Comparison of ENCODE assay signal across 8 cellular contexts in genomic region chr6:56570434-56571359, GRCh38.
DNase-seq lines count a peak whose midpoint lies in the region; ATAC-seq and TF ChIP-seq lines count a peak whose summit lies in the region.

No MANE protein-coding gene starts in this region.

- intact Hi-C loops in CD4-positive, alpha-beta T cell (cut with DNase I, micrococcal nuclease): loop anchor here (1.0 to 2.0 kb wide), 2 partner anchors 211 to 212 kb away; no protein-coding TSS in a partner anchor
- intact Hi-C loops in MCF 10A (cut with micrococcal nuclease) (loop anchor here (1.0 to 2.0 kb wide), 3 partner anchors 200 to 256 kb away; no protein-coding TSS in a partner anchor), left lung (cut with DNase I) (no loop called here), vagina (cut with DNase I) (no loop called here)

- POLR2A ChIA-PET in CD4-positive, alpha-beta T cell (lab: Charles Lee): no interaction called here
- POLR2A ChIA-PET in MCF 10A (lab: Yijun Ruan, JAX): interaction anchor here (1.5 kb wide), 1 partner anchor 29 kb away, joined by 3 read pairs; no protein-coding TSS in a partner anchor

- no peaks in the 10 kb centered on the region for H3K27me3 Mint-ChIP-seq in CD4-positive, alpha-beta T cell
- no peaks in the 10 kb centered on the region for H3K27me3 Mint-ChIP-seq in MCF 10A (ENCODE audit: insufficient read depth, unreplicated experiment)

- ATAC-seq in CD4-positive, alpha-beta T cell (ENCODE audit: poor library complexity): peak; percentile 37
- peak; percentile 81 for ATAC-seq in GM18873 (IDR thresholded peaks at IDR 0.05; ENCODE audit: low FRiP score, unreplicated experiment)
- ATAC-seq in HG03108 (IDR thresholded peaks at IDR 0.05; ENCODE audit: unreplicated experiment): peak; percentile 75
- peak; percentile 80 for ATAC-seq in left lung
- no peak for ATAC-seq in HG03196 (IDR thresholded peaks at IDR 0.05; ENCODE audit: unreplicated experiment)

- no TSS peak for BruUV-seq in MCF 10A (replicated peaks; lab: Mats Ljungman, UMichigan)

- no peak overlapping the region for H3K4me3 Mint-ChIP-seq in CD4-positive, alpha-beta T cell
- no peak overlapping the region for H3K4me3 Mint-ChIP-seq in MCF 10A (ENCODE audit: unreplicated experiment)

- H3K9me3 ChIP-seq in CD4-positive, alpha-beta T cell (ENCODE audit: control insufficient read depth, low read length): no peaks in the 10 kb centered on the region
- no peaks in the 10 kb centered on the region for H3K9me3 ChIP-seq in left lung
- H3K9me3 ChIP-seq in vagina: no peaks in the 10 kb centered on the region

- CTCF ChIA-PET in CD4-positive, alpha-beta T cell (lab: Charles Lee): interaction anchor here (0.8 to 1.3 kb wide), 3 partner anchors 22 to 28 kb away, joined by 3 to 5 read pairs (median 3); no protein-coding TSS in a partner anchor
- CTCF ChIA-PET in MCF 10A (lab: Yijun Ruan, JAX): interaction anchor here (0.6 to 2.1 kb wide), 27 partner anchors 9 to 967 kb away, joined by 3 to 11 read pairs (median 4); no protein-coding TSS in a partner anchor

- H3K36me3 ChIP-seq in left lung: peaks cover 0 to under 1% of the 10 kb centered on the region in 2 donors
- peaks cover 0 to 8% of the 10 kb centered on the region in 2 donors for H3K36me3 ChIP-seq in vagina

- TF ChIP-seq CTCF in CD4-positive, alpha-beta T cell (IDR thresholded peaks at IDR 0.05): peak; percentile 68
- TF ChIP-seq CTCF in MCF 10A (IDR thresholded peaks at IDR 0.05; ENCODE audit: unreplicated experiment) (peak; percentile 68), left lung (IDR thresholded peaks at IDR 0.05) (peak; percentile 46 to 50), vagina (IDR thresholded peaks at IDR 0.05) (peak in 1 of 3 experiments; percentile 33)

- DNase-seq in CD4-positive, alpha-beta T cell: no peak
- peak; percentile 31 for DNase-seq in NCI-H446 treated with DMSO at 0.1 percent for 48 hours (lab: John Stamatoyannopoulos, UW)
- DNase-seq in MCF 10A (ENCODE audit: unreplicated experiment): peak; percentile 46
- no peak for DNase-seq in left lung
- no peak for DNase-seq in vagina (ENCODE audit: extremely low spot score in 2 of 2)

- H3K4me1 Mint-ChIP-seq in CD4-positive, alpha-beta T cell (ENCODE audit: low read depth): no peaks in the 10 kb centered on the region
- H3K4me1 Mint-ChIP-seq in MCF 10A (ENCODE audit: insufficient read depth, unreplicated experiment): no peaks in the 10 kb centered on the region

- H3K9me3 Mint-ChIP-seq in CD4-positive, alpha-beta T cell: no peaks in the 10 kb centered on the region
- no peaks in the 10 kb centered on the region for H3K9me3 Mint-ChIP-seq in MCF 10A (ENCODE audit: unreplicated experiment)

- H3K4me1 ChIP-seq in left lung (no peaks in the 10 kb centered on the region), vagina (no peaks in the 10 kb centered on the region)

- H3K4me3 ChIP-seq in left lung (no peak overlapping the region), vagina (no peak overlapping the region)

- no peak overlapping the region for H3K27ac ChIP-seq in CD4-positive, alpha-beta T cell (ENCODE audit: low read depth, low read length)
- no peak overlapping the region for H3K27ac ChIP-seq in left lung
- no peak overlapping the region for H3K27ac ChIP-seq in vagina

- no peaks in the 10 kb centered on the region for H3K36me3 Mint-ChIP-seq in CD4-positive, alpha-beta T cell (ENCODE audit: low read depth)
- peaks cover 95% of the 10 kb centered on the region for H3K36me3 Mint-ChIP-seq in MCF 10A (ENCODE audit: insufficient read depth, unreplicated experiment)

- H3K27ac Mint-ChIP-seq in CD4-positive, alpha-beta T cell: no peak overlapping the region
- H3K27ac Mint-ChIP-seq in MCF 10A (ENCODE audit: low read depth, unreplicated experiment): no peak overlapping the region

- TF ChIP-seq POLR2A in vagina (IDR thresholded peaks at IDR 0.05): no peak

- H3K27me3 ChIP-seq in CD4-positive, alpha-beta T cell (ENCODE audit: control insufficient read depth, insufficient read depth, low read length): peaks cover 3% of the 10 kb centered on the region
- no peaks in the 10 kb centered on the region for H3K27me3 ChIP-seq in left lung
- H3K27me3 ChIP-seq in vagina: no peaks in the 10 kb centered on the region

Comparison
In these comparisons a context has a peak if more than half of its experiments do, and no peak if none do; other contexts are left out.
1. DNase-seq: peak in NCI-H446 treated with DMSO at 0.1 percent for 48 hours (single experiment) and MCF 10A (single experiment); none in CD4-positive, alpha-beta T cell (0 of 10), left lung (0 of 2) and vagina (0 of 2).
2. intact Hi-C loops: an anchor here in CD4-positive, alpha-beta T cell (1.0 to 2.0 kb wide) and MCF 10A (1.0 to 2.0 kb wide); none called in left lung and vagina.